In genomic region chr5:178392386-178392785, GRCh38 we compare ENCODE assay signal across 17 cellular contexts.
"Had no signal": no experiment of that assay in that cellular context is flagged by ENCODE, and none has a peak within 500 bp of the region (broad histone marks: within the 10 kb centered on the region; RNA-seq: fewer than 3 reads in every experiment).

No MANE protein-coding gene starts in this region.

- H3K4me1 ChIP-seq: pancreas, tibial nerve, uterus had no signal

- H3K9me3 ChIP-seq: esophagus muscularis mucosa, gastroesophageal sphincter, heart right ventricle, pancreas, SJCRH30, tibial nerve, uterus had no signal

- H3K4me3 Mint-ChIP-seq: immature natural killer cell had no signal

- H3K9me3 Mint-ChIP-seq: immature natural killer cell had no signal

- H3K27ac ChIP-seq: esophagus muscularis mucosa, gastroesophageal sphincter, pancreas, SJCRH30, tibial nerve, uterus had no signal

- H3K4me1 Mint-ChIP-seq: immature natural killer cell had no signal

- H3K4me3 ChIP-seq: esophagus muscularis mucosa, gastroesophageal sphincter, heart right ventricle, pancreas, SJCRH30, tibial nerve, uterus had no signal

- DNase-seq: activated CD4-positive, alpha-beta T cell treated with anti-CD3 and anti-CD28 coated beads, Interleukin-2, amount 50 U/mL, for 1 hour; activated CD4-positive, CD25-positive, alpha-beta regulatory T cell treated with anti-CD3 and anti-CD28 coated beads, Interleukin-2, amount 50 U/mL, for 72 hours; activated CD8-positive, alpha-beta memory T cell treated with anti-CD3 and anti-CD28 coated beads, Interleukin-2, amount 50 U/mL, for 4 hours; anterior cingulate cortex; cortex of kidney; effector CD4-positive, alpha-beta T cell; heart right ventricle; immature natural killer cell; midbrain; SJCRH30; stimulated activated naive CD4-positive, alpha-beta T cell treated with Interleukin-2 at 50 U/mL for 16 hours; substantia nigra; uterus had no signal

- FAIRE-seq: pancreas had no signal

- H3K27ac Mint-ChIP-seq: immature natural killer cell had no signal

- H3K36me3 Mint-ChIP-seq: immature natural killer cell had no signal

- H3K27me3 ChIP-seq: pancreas, SJCRH30, tibial nerve, uterus had no signal

- H3K36me3 ChIP-seq: esophagus muscularis mucosa, gastroesophageal sphincter, heart right ventricle, pancreas, SJCRH30, tibial nerve, uterus had no signal
